ENCODE assay signal across 15 cellular contexts in the genomic region with DNA sequence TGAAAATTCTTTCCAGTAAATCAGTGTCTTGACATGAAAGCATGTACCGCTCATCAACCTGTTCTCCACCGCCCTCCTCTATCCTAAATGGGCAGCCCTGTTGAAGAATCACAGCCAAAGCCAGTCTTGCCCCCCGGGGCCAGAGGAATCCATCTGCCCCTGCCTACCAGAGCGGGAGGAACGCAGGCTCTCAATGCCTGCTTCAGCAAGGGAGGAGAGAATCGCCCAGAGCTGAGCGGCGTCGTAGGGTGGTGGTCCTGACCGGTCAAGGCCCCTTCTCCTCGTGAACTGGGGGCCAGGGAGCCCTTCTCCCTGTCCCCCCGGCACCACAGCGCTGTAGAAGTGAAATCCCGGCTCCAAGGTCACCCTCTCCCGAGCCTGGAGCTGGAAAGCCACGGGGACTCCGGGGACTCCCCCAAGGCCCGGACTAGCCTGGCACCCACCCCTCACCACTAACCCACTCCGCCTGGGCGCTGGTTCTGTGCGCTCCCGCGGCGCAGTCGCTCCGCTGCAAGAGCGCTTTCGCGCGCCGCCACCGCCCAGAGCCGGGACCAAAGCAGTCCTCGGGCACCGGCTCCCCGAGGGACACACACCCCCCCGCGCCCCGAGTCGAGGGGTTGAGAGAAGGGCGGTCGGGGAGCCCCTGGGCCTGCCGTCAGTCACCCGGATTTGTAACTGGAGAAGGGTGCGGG. TPM values are rescaled to one million over a fixed set of nuclear protein-coding genes. Genes with fewer than 3 reads are reported as not detected.
DNase-seq lines count a peak whose midpoint lies in the region; ATAC-seq, FAIRE-seq and TF ChIP-seq lines count a peak whose summit lies in the region.
"Had no signal": no experiment of that assay in that cellular context is flagged by ENCODE, and none has a peak within 500 bp of the region (broad histone marks: within the 10 kb centered on the region; RNA-seq: fewer than 3 reads in every experiment).

No MANE protein-coding gene starts in this region.

- H3K9me3 ChIP-seq in breast epithelium (no peaks in the 10 kb centered on the region), kidney (ENCODE audit: control insufficient read depth in 1 of 2, low read length in 2 of 2) (no peaks in the 10 kb centered on the region)
- H3K9me3 ChIP-seq: SJSA1 had no signal

- no peaks in the 10 kb centered on the region for H3K4me1 ChIP-seq in breast epithelium
- no peaks in the 10 kb centered on the region for H3K4me1 ChIP-seq in kidney (ENCODE audit: control insufficient read depth in 1 of 2, insufficient read depth in 1 of 2, low read depth in 1 of 2, low read length in 2 of 2)
- H3K4me1 ChIP-seq: SJSA1 had no signal

- peak; percentile 13 for ATAC-seq in stimulated activated memory B cell treated with anti-CD40 and anti-IgM and Interleukin-4, amounts not matched to agents 10 μg/mL and 1 μg/mL and 100 μg/mL, for 72 hours
- ATAC-seq: activated CD8-positive, alpha-beta memory T cell treated with anti-CD3 and anti-CD28 coated beads, Interleukin-2, amount 10 ng/mL, durations not matched to agents 7 days and 5 days; left lobe of liver had no signal

- POLR2A ChIA-PET in MCF 10A (lab: Yijun Ruan, JAX): no interaction called here

- FAIRE-seq in kidney (lab: Jason Lieb, UNC): no peak
- FAIRE-seq in GM19239 (lab: Jason Lieb, UNC): no peak

- H3K9ac ChIP-seq in kidney (ENCODE audit: low read length in 2 of 2): no peak overlapping the region

- DNase-seq in breast epithelium (ENCODE audit: low spot score in 2 of 2) (no peak), MCF 10A (ENCODE audit: unreplicated experiment) (no peak), astrocyte of the cerebellum (ENCODE audit: low read depth) (no peak), kidney (peak; percentile 59), GM19239 (ENCODE audit: insufficient read length, low spot score) (no peak), NCI-H1092 treated with DMSO at 0.1 percent for 48 hours (lab: John Stamatoyannopoulos, UW) (no peak)
- DNase-seq in activated effector memory CD4-positive, alpha-beta T cell treated with Interleukin-2 at 50 U/mL for 16 hours: no peak
- DNase-seq: activated CD8-positive, alpha-beta memory T cell treated with anti-CD3 and anti-CD28 coated beads, Interleukin-2, amount 10 ng/mL, durations not matched to agents 7 days and 5 days; dermis blood vessel endothelial cell; KG1 had no signal

- H3K4me3 ChIP-seq in breast epithelium (peak overlapping the region in 2 of 3 donors; percentile 11 to 55), astrocyte of the cerebellum (ENCODE audit: low read depth, low read length) (peak overlapping the region; percentile 34), kidney (ENCODE audit: low read length in 2 of 2) (no peak overlapping the region)
- H3K4me3 ChIP-seq: SJSA1 had no signal

- BruUV-seq in MCF 10A (replicated peaks; lab: Mats Ljungman, UMichigan): no TSS peak

- in situ Hi-C loops in astrocyte of the cerebellum (cut with HindIII; ENCODE audit: low sequenced_read_pairs): no loop called here

- H3K9me3 Mint-ChIP-seq in MCF 10A (ENCODE audit: unreplicated experiment): no peaks in the 10 kb centered on the region
- peaks cover 3% of the 10 kb centered on the region for H3K9me3 Mint-ChIP-seq in stimulated activated memory B cell treated with anti-CD40 and anti-IgM and Interleukin-4, amounts not matched to agents 10 μg/mL and 1 μg/mL and 100 μg/mL, for 72 hours

- TF ChIP-seq CTCF in breast epithelium (IDR thresholded peaks at IDR 0.05): no peak
- no peak for TF ChIP-seq CTCF in MCF 10A (IDR thresholded peaks at IDR 0.05; ENCODE audit: unreplicated experiment)
- TF ChIP-seq CTCF in astrocyte of the cerebellum (IDR thresholded peaks at IDR 0.05; ENCODE audit: low read depth, low read length, missing control alignments): no peak
- no peak for TF ChIP-seq CTCF in kidney (IDR thresholded peaks at IDR 0.05; ENCODE audit: borderline replicate concordance, extremely low read depth, insufficient read depth)

- H3K27ac Mint-ChIP-seq in MCF 10A (ENCODE audit: low read depth, unreplicated experiment): no peak overlapping the region
- H3K27ac Mint-ChIP-seq in stimulated activated memory B cell treated with anti-CD40 and anti-IgM and Interleukin-4, amounts not matched to agents 10 μg/mL and 1 μg/mL and 100 μg/mL, for 72 hours: no peak overlapping the region
- H3K27ac Mint-ChIP-seq: activated CD8-positive, alpha-beta memory T cell treated with anti-CD3 and anti-CD28 coated beads, Interleukin-2, amount 10 ng/mL, durations not matched to agents 7 days and 5 days had no signal

- CTCF ChIA-PET in MCF 10A (lab: Yijun Ruan, JAX): no interaction called here

- no peak overlapping the region for H3K4me3 Mint-ChIP-seq in MCF 10A (ENCODE audit: unreplicated experiment)
- H3K4me3 Mint-ChIP-seq in stimulated activated memory B cell treated with anti-CD40 and anti-IgM and Interleukin-4, amounts not matched to agents 10 μg/mL and 1 μg/mL and 100 μg/mL, for 72 hours: no peak overlapping the region
- H3K4me3 Mint-ChIP-seq: activated CD8-positive, alpha-beta memory T cell treated with anti-CD3 and anti-CD28 coated beads, Interleukin-2, amount 10 ng/mL, durations not matched to agents 7 days and 5 days had no signal

- peaks cover 0 to 41% of the 10 kb centered on the region in 2 donors for H3K27me3 ChIP-seq in breast epithelium

- H3K27me3 Mint-ChIP-seq in MCF 10A (ENCODE audit: insufficient read depth, unreplicated experiment): peaks cover 91% of the 10 kb centered on the region
- H3K27me3 Mint-ChIP-seq in stimulated activated memory B cell treated with anti-CD40 and anti-IgM and Interleukin-4, amounts not matched to agents 10 μg/mL and 1 μg/mL and 100 μg/mL, for 72 hours: peaks cover 66% of the 10 kb centered on the region

- no peak overlapping the region for H3K27ac ChIP-seq in breast epithelium
- no peak overlapping the region for H3K27ac ChIP-seq in kidney (ENCODE audit: low read depth in 2 of 2, low read length in 2 of 2)
- H3K27ac ChIP-seq: SJSA1 had no signal

- no peak for TF ChIP-seq POLR2A in breast epithelium (IDR thresholded peaks at IDR 0.05)

- H3K36me3 ChIP-seq in breast epithelium: no peaks in the 10 kb centered on the region
- H3K36me3 ChIP-seq in kidney (ENCODE audit: control insufficient read depth in 1 of 2, insufficient read depth in 2 of 2, low read length in 2 of 2): no peaks in the 10 kb centered on the region
- H3K36me3 ChIP-seq: SJSA1 had no signal

- intact Hi-C loops in breast epithelium (cut with DNase I; ENCODE audit: low total_unique reads): no loop called here
- intact Hi-C loops in MCF 10A (cut with micrococcal nuclease): no loop called here
- intact Hi-C loops in kidney (cut with DNase I): no loop called here

- no peaks in the 10 kb centered on the region for H3K4me1 Mint-ChIP-seq in MCF 10A (ENCODE audit: insufficient read depth, unreplicated experiment)
- H3K4me1 Mint-ChIP-seq in stimulated activated memory B cell treated with anti-CD40 and anti-IgM and Interleukin-4, amounts not matched to agents 10 μg/mL and 1 μg/mL and 100 μg/mL, for 72 hours: no peaks in the 10 kb centered on the region

- no peaks in the 10 kb centered on the region for H3K36me3 Mint-ChIP-seq in MCF 10A (ENCODE audit: insufficient read depth, unreplicated experiment)
- H3K36me3 Mint-ChIP-seq in stimulated activated memory B cell treated with anti-CD40 and anti-IgM and Interleukin-4, amounts not matched to agents 10 μg/mL and 1 μg/mL and 100 μg/mL, for 72 hours: no peaks in the 10 kb centered on the region

RNA-seq across cellular contexts. Expression of gene TMEM215, which starts 0.7 kb away (rescaled TPM):
- total RNA-seq in breast epithelium (not detected), MCF 10A (2022) (not detected in 2 replicates), kidney (not detected)
- polyA plus RNA-seq in kidney (ENCODE audit: insufficient read depth, low read depth, low replicate concordance): not detected
- total RNA-seq: activated CD8-positive, alpha-beta memory T cell treated with anti-CD3 and anti-CD28 coated beads, Interleukin-2, amount 10 ng/mL, durations not matched to agents 7 days and 5 days; dermis blood vessel endothelial cell; fibroblast of villous mesenchyme; left lobe of liver; SJSA1 had no signal
- polyA plus RNA-seq: adipose tissue had no signal

Comparison
In these comparisons a context has a peak if more than half of its experiments do, and no peak if none do; other contexts are left out.
1. H3K4me3 ChIP-seq: peak in breast epithelium (2 of 3) and astrocyte of the cerebellum (single experiment); none in kidney (0 of 2).